9 cellular contexts compared by ENCODE assay signal in the genomic region with DNA sequence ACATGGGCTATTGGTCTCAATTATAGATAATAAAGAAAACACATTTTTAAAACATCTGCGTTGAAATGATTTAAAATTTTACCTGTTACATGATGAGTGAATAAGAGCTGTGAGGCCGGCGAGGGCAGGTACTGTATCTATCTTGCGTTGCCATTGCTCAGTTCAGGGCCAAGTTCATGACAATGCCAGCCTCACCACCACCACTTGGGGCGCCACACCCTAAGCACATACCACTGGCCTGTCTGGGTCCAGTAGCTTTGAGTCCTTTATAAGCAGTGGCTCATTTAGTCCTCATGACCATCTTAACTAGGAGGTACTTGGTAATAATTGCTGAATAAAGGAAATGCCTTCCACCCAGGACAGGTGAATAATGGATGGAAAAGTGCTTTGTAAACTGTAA. TPM values are rescaled to one million over a fixed set of nuclear protein-coding genes. Genes with fewer than 3 reads are reported as not detected.
DNase-seq lines count a peak whose midpoint lies in the region; ATAC-seq and TF ChIP-seq lines count a peak whose summit lies in the region.
"Had no signal": no experiment of that assay in that cellular context is flagged by ENCODE, and none has a peak within 500 bp of the region (broad histone marks: within the 10 kb centered on the region; RNA-seq: fewer than 3 reads in every experiment).

No MANE protein-coding gene starts in this region.

- H3K36me3 ChIP-seq in endodermal cell (ENCODE audit: control insufficient read depth, insufficient read depth, low read length): no peaks in the 10 kb centered on the region
- H3K36me3 ChIP-seq in CD4-positive, alpha-beta memory T cell (ENCODE audit: insufficient read depth, low read length): no peaks in the 10 kb centered on the region
- H3K36me3 ChIP-seq: suprapubic skin had no signal

- H3K9ac ChIP-seq in endodermal cell (ENCODE audit: extremely low read depth, low read length, poor library complexity, severe bottlenecking): no peak overlapping the region

- no peaks in the 10 kb centered on the region for H3K4me1 ChIP-seq in endodermal cell (ENCODE audit: control insufficient read depth, insufficient read depth, low read length)
- H3K4me1 ChIP-seq in CD4-positive, alpha-beta memory T cell (ENCODE audit: insufficient read depth, low read length): peaks cover 22% of the 10 kb centered on the region

- no peaks in the 10 kb centered on the region for H3K9me3 Mint-ChIP-seq in endodermal cell
- no peaks in the 10 kb centered on the region for H3K9me3 Mint-ChIP-seq in CD4-positive, alpha-beta memory T cell

- intact Hi-C loops in posterior vena cava (cut with DNase I): loop anchor here in 1 of 2 donors (10.0 kb wide), 1 partner anchor 213 kb away; no protein-coding TSS in a partner anchor
- intact Hi-C loops in CD4-positive, alpha-beta memory T cell (cut with micrococcal nuclease): no loop called here

- peak; percentile 92 for TF ChIP-seq CTCF in endodermal cell (conservative IDR thresholded peaks at IDR 0.05)

- H3K27me3 ChIP-seq in endodermal cell (ENCODE audit: control insufficient read depth, insufficient read depth, low read length, poor library complexity, severe bottlenecking): no peaks in the 10 kb centered on the region
- H3K27me3 ChIP-seq in CD4-positive, alpha-beta memory T cell (ENCODE audit: insufficient read depth, low read length): no peaks in the 10 kb centered on the region
- H3K27me3 ChIP-seq: suprapubic skin had no signal

- CTCF ChIA-PET in CD4-positive, alpha-beta memory T cell (lab: Charles Lee; ENCODE audit: partially characterized antibody): interaction anchor here (0.8 to 0.9 kb wide), 2 partner anchors 17 to 148 kb away, joined by 3 read pairs; partner anchors contain the start of gene APOL6

- H3K4me3 ChIP-seq in endodermal cell (ENCODE audit: low read length): no peak overlapping the region
- H3K4me3 ChIP-seq in CD4-positive, alpha-beta memory T cell (ENCODE audit: low read length in 2 of 2): no peak overlapping the region
- H3K4me3 ChIP-seq: suprapubic skin had no signal

- DNase-seq in CMK (ENCODE audit: low read depth) (peak; percentile 45), H4 (ENCODE audit: low spot score) (peak; percentile 55), SHP77 (lab: John Stamatoyannopoulos, UW) (peak; percentile 51 to 70), endodermal cell (peak; percentile 93), posterior vena cava (ENCODE audit: low spot score) (peak; percentile 78), foreskin melanocyte (no peak)
- no peak for DNase-seq in CD4-positive, alpha-beta memory T cell

- no peak for ATAC-seq in HG03108 (IDR thresholded peaks at IDR 0.05; ENCODE audit: unreplicated experiment)

- H3K9me3 ChIP-seq in endodermal cell (ENCODE audit: control insufficient read depth, low read length): no peaks in the 10 kb centered on the region
- no peaks in the 10 kb centered on the region for H3K9me3 ChIP-seq in CD4-positive, alpha-beta memory T cell (ENCODE audit: control insufficient read depth in 1 of 2, low read length in 2 of 2)
- H3K9me3 ChIP-seq: suprapubic skin had no signal

- H3K27ac ChIP-seq in endodermal cell (ENCODE audit: low read depth, low read length): no peak overlapping the region
- no peak overlapping the region for H3K27ac ChIP-seq in CD4-positive, alpha-beta memory T cell (ENCODE audit: low read depth, low read length)
- H3K27ac ChIP-seq: suprapubic skin had no signal

- H3K36me3 Mint-ChIP-seq in endodermal cell (ENCODE audit: low read depth): no peaks in the 10 kb centered on the region
- no peaks in the 10 kb centered on the region for H3K36me3 Mint-ChIP-seq in CD4-positive, alpha-beta memory T cell

- WGBS in endodermal cell (ENCODE audit: insufficient coverage in 1 of 2, insufficient read length in 1 of 2), 2 experiments: 69% methylated on average over 5 of the region's 5 CpGs; no CpG with 5 or more reads in 1 of the 2 experiments

- no peak overlapping the region for H3K4me3 Mint-ChIP-seq in endodermal cell
- H3K4me3 Mint-ChIP-seq in CD4-positive, alpha-beta memory T cell: no peak overlapping the region

- POLR2A ChIA-PET in CD4-positive, alpha-beta memory T cell (lab: Charles Lee; ENCODE audit: partially characterized antibody): interaction anchor here (0.5 kb wide), 1 partner anchor 18 kb away, joined by 3 read pairs; no protein-coding TSS in a partner anchor

- H3K4me1 Mint-ChIP-seq in endodermal cell: peaks cover 6% of the 10 kb centered on the region
- H3K4me1 Mint-ChIP-seq in CD4-positive, alpha-beta memory T cell: peaks cover 22 to 29% (median 25%) of the 10 kb centered on the region in 4 donors

- no peak overlapping the region for H3K27ac Mint-ChIP-seq in endodermal cell
- peak overlapping the region in 1 of 7 donors; percentile 16 for H3K27ac Mint-ChIP-seq in CD4-positive, alpha-beta memory T cell

- H3K27me3 Mint-ChIP-seq in endodermal cell (ENCODE audit: insufficient read depth): peaks cover 10% of the 10 kb centered on the region
- no peaks in the 10 kb centered on the region for H3K27me3 Mint-ChIP-seq in CD4-positive, alpha-beta memory T cell

RNA-seq across cellular contexts. Expression of gene MB, which starts 14.5 kb away (rescaled TPM):
- total RNA-seq in H4 (2014; rRNA removed; shearing (Covaris generic)): not detected in 2 replicates
- total RNA-seq in endodermal cell: 1 to 10 TPM; 1.4 to 2.6 TPM
- 0.68 TPM for polyA plus RNA-seq in endodermal cell (2013, experiment 1 of 2)
- 1.1 TPM for polyA plus RNA-seq in endodermal cell (2013, experiment 2 of 2)
- 1 to 10 TPM in 1 of 2 donors, not detected in 1; 2.3 TPM for total RNA-seq in posterior vena cava
- total RNA-seq in CD4-positive, alpha-beta memory T cell: not detected
- not detected for polyA plus RNA-seq in CD4-positive, alpha-beta memory T cell

RNA-seq across cellular contexts. Expression of gene APOL6, which starts 16.6 kb away (rescaled TPM):
- total RNA-seq in H4 (2014; rRNA removed; shearing (Covaris generic)): 13.6 and 14.9 TPM in 2 replicates
- total RNA-seq in endodermal cell (not detected), posterior vena cava (10 to 100 TPM; 12.6 to 14.6 TPM)
- polyA plus RNA-seq in endodermal cell (2013, experiment 1 of 2): not detected
- polyA plus RNA-seq in endodermal cell (2013, experiment 2 of 2): not detected
- 10 to 100 TPM; 50.6 to 52.0 TPM for total RNA-seq in CD4-positive, alpha-beta memory T cell
- polyA plus RNA-seq in CD4-positive, alpha-beta memory T cell: 10 to 100 TPM in 1 of 2 donors, 1 to 10 TPM in 1; 8.5 to 24.1 TPM

Comparison
In these comparisons a context has a peak if more than half of its experiments do, and no peak if none do; other contexts are left out.
1. DNase-seq: peak in CMK (single experiment), H4 (single experiment), SHP77 (2 of 2), endodermal cell (single experiment) and posterior vena cava (single experiment); none in CD4-positive, alpha-beta memory T cell (0 of 5) and foreskin melanocyte (single experiment).
2. RNA of gene APOL6, which starts 16.6 kb away (total RNA-seq): 50.6 to 52.0 TPM in CD4-positive, alpha-beta memory T cell, 13.6 to 14.9 TPM in H4 and 12.6 to 14.6 TPM in posterior vena cava; not detected in endodermal cell; every median in the first group is over 10 times any median in the second.